Comparison of ENCODE assay signal across 14 cellular contexts in genomic region chr4:147987252-147987651, GRCh38.
DNase-seq lines count a peak whose midpoint lies in the region; ATAC-seq and TF ChIP-seq lines count a peak whose summit lies in the region.
"Had no signal": no experiment of that assay in that cellular context is flagged by ENCODE, and none has a peak within 500 bp of the region (broad histone marks: within the 10 kb centered on the region; RNA-seq: fewer than 3 reads in every experiment).

No MANE protein-coding gene starts in this region.

- DNase-seq in T-helper 17 cell (no peak), gastrocnemius medialis (no peak), SW 1271 (lab: John Stamatoyannopoulos, UW) (no peak)
- DNase-seq in stimulated activated naive CD4-positive, alpha-beta T cell (lab: John Stamatoyannopoulos, UW) = no peak
- no peak for DNase-seq in CD8-positive, alpha-beta T cell
- DNase-seq: amniotic stem cell; effector memory CD4-positive, alpha-beta T cell; EL; left colon; MM.1S; small intestine had no signal

- no peak overlapping the region for H3K4me3 ChIP-seq in gastrocnemius medialis
- H3K4me3 ChIP-seq in CD8-positive, alpha-beta T cell (ENCODE audit: low read depth, low read length) = no peak overlapping the region

- no peaks in the 10 kb centered on the region for H3K36me3 ChIP-seq in gastrocnemius medialis
- H3K36me3 ChIP-seq in CD8-positive, alpha-beta T cell (ENCODE audit: insufficient read depth, low read length) = no peaks in the 10 kb centered on the region

- peaks cover 6% of the 10 kb centered on the region for H3K4me1 Mint-ChIP-seq in T-helper 17 cell
- H3K4me1 Mint-ChIP-seq in CD8-positive, alpha-beta T cell (ENCODE audit: low read depth) = peaks cover 5% of the 10 kb centered on the region

- POLR2A ChIA-PET in CD8-positive, alpha-beta T cell (lab: Charles Lee) = no interaction called here

- H3K9me3 ChIP-seq in T-helper 17 cell (ENCODE audit: control insufficient read depth, low read length, poor library complexity, severe bottlenecking) (no peaks in the 10 kb centered on the region), gastrocnemius medialis (no peaks in the 10 kb centered on the region)
- no peaks in the 10 kb centered on the region for H3K9me3 ChIP-seq in CD8-positive, alpha-beta T cell (ENCODE audit: low read length)

- intact Hi-C loops in gastrocnemius medialis (cut with DNase I; ENCODE audit: low total_unique reads) = no loop called here
- intact Hi-C loops in CD8-positive, alpha-beta T cell (cut with DNase I, micrococcal nuclease) = no loop called here

- H3K27me3 ChIP-seq in gastrocnemius medialis = no peaks in the 10 kb centered on the region
- H3K27me3 ChIP-seq in CD8-positive, alpha-beta T cell (ENCODE audit: insufficient read depth, low read length) = no peaks in the 10 kb centered on the region

- no peaks in the 10 kb centered on the region for H3K27me3 Mint-ChIP-seq in T-helper 17 cell
- no peaks in the 10 kb centered on the region for H3K27me3 Mint-ChIP-seq in CD8-positive, alpha-beta T cell (ENCODE audit: low read depth)

- peak; percentile 78 for ATAC-seq in GM18505 (IDR thresholded peaks at IDR 0.05; ENCODE audit: unreplicated experiment)
- peak; percentile 65 for ATAC-seq in GM21381 (IDR thresholded peaks at IDR 0.05; ENCODE audit: unreplicated experiment)
- ATAC-seq in HG03097 (IDR thresholded peaks at IDR 0.05; ENCODE audit: low FRiP score, unreplicated experiment) = peak; percentile 57
- ATAC-seq in T-helper 17 cell = no peak
- no peak for ATAC-seq in gastrocnemius medialis
- no peak for ATAC-seq in CD8-positive, alpha-beta T cell

- in situ Hi-C loops in gastrocnemius medialis (cut with MboI; ENCODE audit: low sequenced_read_pairs in 4 of 4) = loop anchor here in 1 of 4 donors (10.0 kb wide), 1 partner anchor 68 kb away; no protein-coding TSS in a partner anchor

- H3K9me3 Mint-ChIP-seq in CD8-positive, alpha-beta T cell = no peaks in the 10 kb centered on the region

- TF ChIP-seq CTCF in gastrocnemius medialis (IDR thresholded peaks at IDR 0.05 in 4 of 5, conservative IDR thresholded peaks at IDR 0.05 in 1 of 5) = no peak
- TF ChIP-seq CTCF in CD8-positive, alpha-beta T cell (IDR thresholded peaks at IDR 0.05) = no peak

- H3K27ac Mint-ChIP-seq in T-helper 17 cell = peak overlapping the region; percentile 70
- H3K27ac Mint-ChIP-seq in CD8-positive, alpha-beta T cell = no peak overlapping the region

- H3K4me1 ChIP-seq in gastrocnemius medialis = peaks cover 25 to 39% of the 10 kb centered on the region in 2 donors
- no peaks in the 10 kb centered on the region for H3K4me1 ChIP-seq in CD8-positive, alpha-beta T cell (ENCODE audit: insufficient read depth, low read length)

- no peak overlapping the region for H3K27ac ChIP-seq in gastrocnemius medialis
- no peak overlapping the region for H3K27ac ChIP-seq in CD8-positive, alpha-beta T cell (ENCODE audit: low read depth, low read length)

- peak overlapping the region; percentile 19 for H3K4me3 Mint-ChIP-seq in T-helper 17 cell
- no peak overlapping the region for H3K4me3 Mint-ChIP-seq in CD8-positive, alpha-beta T cell

- CTCF ChIA-PET in CD8-positive, alpha-beta T cell (lab: Charles Lee) = interaction anchor here (1.4 kb wide), 1 partner anchor 65 kb away, joined by 3 read pairs; no protein-coding TSS in a partner anchor

- H3K36me3 Mint-ChIP-seq in T-helper 17 cell (ENCODE audit: low read depth) = peaks cover 4% of the 10 kb centered on the region
- no peaks in the 10 kb centered on the region for H3K36me3 Mint-ChIP-seq in CD8-positive, alpha-beta T cell

- TF ChIP-seq POLR2A in GM18505 (IDR thresholded peaks at IDR 0.05; ENCODE audit: borderline replicate concordance, extremely low read depth, insufficient read depth, insufficient read length) (no peak), gastrocnemius medialis (IDR thresholded peaks at IDR 0.05) (no peak)

Comparison
In these comparisons a context has a peak if more than half of its experiments do, and no peak if none do; other contexts are left out.
1. ATAC-seq: peak in GM18505 (single experiment), GM21381 (single experiment) and HG03097 (single experiment); none in T-helper 17 cell (single experiment), gastrocnemius medialis (0 of 2) and CD8-positive, alpha-beta T cell (single experiment).